Comparison of ENCODE assay signal across 19 cellular contexts in genomic region chr3:150259526-150260145, GRCh38.
"Had no signal": no experiment of that assay in that cellular context is flagged by ENCODE, and none has a peak within 500 bp of the region (broad histone marks: within the 10 kb centered on the region; RNA-seq: fewer than 3 reads in every experiment).

No MANE protein-coding gene starts in this region.

- H3K27me3 ChIP-seq: ovary, sigmoid colon, spleen, suprapubic skin, tibial artery, upper lobe of right lung had no signal

- H3K4me1 ChIP-seq: upper lobe of right lung had no signal

- H3K9me3 ChIP-seq: mucosa of descending colon, ovary, sigmoid colon, spleen, suprapubic skin, thoracic aorta, tibial artery, upper lobe of right lung had no signal

- DNase-seq: head of caudate nucleus; islet precursor cell; mesendoderm; mucosa of descending colon; naive thymus-derived CD4-positive, alpha-beta T cell; ovary; right cardiac atrium; sigmoid colon; spleen; stimulated activated CD4-positive, alpha-beta T cell treated with anti-CD3 and anti-CD28 coated beads, Interleukin-4, amount 100 ng/mL, for 24 hours; stimulated activated naive CD4-positive, alpha-beta T cell; tibial artery; trophoblast cell; upper lobe of right lung had no signal

- ATAC-seq: mucosa of descending colon; naive thymus-derived CD4-positive, alpha-beta T cell; natural killer cell treated with Interleukin-12 subunit alpha and Interleukin-12 subunit beta and Interleukin-15 and Interleukin-18, amount 100 ng/mL, for 72 hours; right cardiac atrium; stimulated activated effector memory CD8-positive, alpha-beta T cell treated with anti-CD3 and anti-CD28 coated beads, Interleukin-12 subunit alpha, Interleukin-12 subunit beta, amount 100 ng/mL, for 72 hours; upper lobe of right lung had no signal

- H3K4me3 ChIP-seq: lung, mucosa of descending colon, ovary, sigmoid colon, spleen, suprapubic skin, thoracic aorta, tibial artery, upper lobe of right lung had no signal

- H3K36me3 ChIP-seq: ovary, sigmoid colon, spleen, suprapubic skin, thoracic aorta, tibial artery, upper lobe of right lung had no signal

- H3K27ac ChIP-seq: ovary, sigmoid colon, suprapubic skin, thoracic aorta, tibial artery, upper lobe of right lung had no signal
